7 cellular contexts compared by ENCODE assay signal in genomic region chr16:87463722-87464690, GRCh38. TPM values are rescaled to one million over a fixed set of nuclear protein-coding genes. Genes with fewer than 3 reads are reported as not detected.
DNase-seq lines count a peak whose midpoint lies in the region; ATAC-seq and TF ChIP-seq lines count a peak whose summit lies in the region.

No MANE protein-coding gene starts in this region.

- DNase-seq in H4 (ENCODE audit: low spot score) = peak; percentile 81
- DNase-seq in SKM-1 treated with dmso at 0.1 percent for 144 hours (lab: John Stamatoyannopoulos, UW; ENCODE audit: unreplicated experiment) = peak; percentile 36
- DNase-seq in choroid plexus epithelial cell (ENCODE audit: low read depth) = peak; percentile 91
- peak; percentile 31 for DNase-seq in mucosa of gallbladder (ENCODE audit: low spot score)
- no peak for DNase-seq in thoracic aorta (ENCODE audit: low spot score)
- no peak for DNase-seq in effector CD8-positive, alpha-beta T cell (lab: John Stamatoyannopoulos, UW)

- H3K27ac ChIP-seq in thoracic aorta = peak overlapping the region; percentile 96 to 97

- no peaks in the 10 kb centered on the region for H3K27me3 ChIP-seq in thoracic aorta (replicated peaks; ENCODE audit: insufficient read depth)

- H3K9me3 ChIP-seq in thoracic aorta = no peaks in the 10 kb centered on the region

- ATAC-seq in thoracic aorta (ENCODE audit: insufficient number of reproducible peaks, low FRiP score, low read depth) (peak; percentile 40), HG02763 (IDR thresholded peaks at IDR 0.05; ENCODE audit: unreplicated experiment) (no peak)

- H3K36me3 ChIP-seq in thoracic aorta = peaks cover 8% of the 10 kb centered on the region

- H3K4me3 ChIP-seq in choroid plexus epithelial cell (ENCODE audit: low read depth, low read length) = peak overlapping the region; percentile 14
- H3K4me3 ChIP-seq in thoracic aorta = peak overlapping the region; percentile 65

- TF ChIP-seq CTCF in choroid plexus epithelial cell (conservative IDR thresholded peaks at IDR 0.05; ENCODE audit: low read depth, low read length) (no peak), thoracic aorta (IDR thresholded peaks at IDR 0.05) (no peak)

- H3K4me1 ChIP-seq in thoracic aorta (ENCODE audit: control insufficient read depth in 1 of 2, low read depth in 2 of 2) = peaks cover 51 to 65% of the 10 kb centered on the region in 2 donors

RNA-seq across cellular contexts. Expression of gene ZCCHC14, which starts 28.8 kb away (rescaled TPM):
- total RNA-seq in H4 (2014; rRNA removed; shearing (Covaris generic)) = 5.4 and 6.3 TPM in 2 replicates
- total RNA-seq in mucosa of gallbladder = 25.1 TPM
- total RNA-seq in thoracic aorta = 10 to 100 TPM; 33.0 to 45.6 TPM

Comparison
In these comparisons a context has a peak if more than half of its experiments do, and no peak if none do; other contexts are left out.
1. DNase-seq: peak in H4 (single experiment), SKM-1 treated with dmso at 0.1 percent for 144 hours (single experiment), choroid plexus epithelial cell (single experiment) and mucosa of gallbladder (single experiment); none in thoracic aorta (single experiment) and effector CD8-positive, alpha-beta T cell (single experiment).